25 cellular contexts compared by ENCODE assay signal in genomic region chr13:31421756-31422155, GRCh38.
"Had no signal": no experiment of that assay in that cellular context is flagged by ENCODE, and none has a peak within 500 bp of the region (broad histone marks: within the 10 kb centered on the region; RNA-seq: fewer than 3 reads in every experiment).

No MANE protein-coding gene starts in this region.

- DNase-seq: dermis blood vessel endothelial cell; effector memory CD4-positive, alpha-beta T cell; esophagus squamous epithelium; glutamatergic neuron; heart right ventricle; hippocampal formation; kidney glomerular epithelial cell; left colon; left ventricle myocardium inferior; lower lobe of right lung; naive thymus-derived CD8-positive, alpha-beta T cell; nephron progenitor cell; occipital lobe; pancreas; spleen; stimulated activated CD4-positive, alpha-beta T cell treated with anti-CD3 and anti-CD28 coated beads, Interleukin-4, amount 100 ng/mL, for 4 hours; stimulated activated naive CD8-positive, alpha-beta T cell treated with anti-CD3 and anti-CD28 coated beads, Interleukin-15, Interleukin-2, amounts not matched to agents 100 U/mL and 50 U/mL, for 24 hours; transverse colon; upper lobe of right lung had no signal

- H3K27me3 ChIP-seq: esophagus squamous epithelium, pancreas, spleen, transverse colon, upper lobe of right lung, uterus had no signal

- H3K4me3 Mint-ChIP-seq: naive thymus-derived CD8-positive, alpha-beta T cell; nephron progenitor cell; stimulated activated memory B cell treated with anti-CD40 and anti-IgM and Interleukin-4, amounts not matched to agents 10 μg/mL and 1 μg/mL and 100 μg/mL, for 72 hours had no signal

- H3K27ac Mint-ChIP-seq: naive thymus-derived CD8-positive, alpha-beta T cell; nephron progenitor cell; stimulated activated memory B cell treated with anti-CD40 and anti-IgM and Interleukin-4, amounts not matched to agents 10 μg/mL and 1 μg/mL and 100 μg/mL, for 72 hours had no signal

- H3K27ac ChIP-seq: coronary artery, esophagus squamous epithelium, heart right ventricle, left ventricle myocardium inferior, lower lobe of right lung, pancreas, skin epidermis, spleen, thoracic aorta, transverse colon, upper lobe of right lung had no signal

- H3K27me3 Mint-ChIP-seq: stimulated activated memory B cell treated with anti-CD40 and anti-IgM and Interleukin-4, amounts not matched to agents 10 μg/mL and 1 μg/mL and 100 μg/mL, for 72 hours had no signal

- H3K36me3 ChIP-seq: esophagus squamous epithelium, heart right ventricle, left ventricle myocardium inferior, lower lobe of right lung, pancreas, spleen, thoracic aorta, transverse colon, upper lobe of right lung, uterus had no signal

- H3K9me3 Mint-ChIP-seq: naive thymus-derived CD8-positive, alpha-beta T cell; nephron progenitor cell; stimulated activated memory B cell treated with anti-CD40 and anti-IgM and Interleukin-4, amounts not matched to agents 10 μg/mL and 1 μg/mL and 100 μg/mL, for 72 hours had no signal

- H3K9me3 ChIP-seq: esophagus squamous epithelium, heart right ventricle, left ventricle myocardium inferior, lower lobe of right lung, pancreas, spleen, thoracic aorta, transverse colon, upper lobe of right lung, uterus had no signal

- H3K4me1 ChIP-seq: left ventricle myocardium inferior, lower lobe of right lung, upper lobe of right lung, uterus had no signal

- H3K4me3 ChIP-seq: coronary artery, esophagus squamous epithelium, heart right ventricle, left ventricle myocardium inferior, lower lobe of right lung, pancreas, skin epidermis, spleen, thoracic aorta, transverse colon, upper lobe of right lung, uterus had no signal

- H3K4me1 Mint-ChIP-seq: stimulated activated memory B cell treated with anti-CD40 and anti-IgM and Interleukin-4, amounts not matched to agents 10 μg/mL and 1 μg/mL and 100 μg/mL, for 72 hours had no signal

- ATAC-seq: left colon; lower lobe of right lung; naive thymus-derived CD8-positive, alpha-beta T cell; pancreas; sciatic nerve; stimulated activated memory B cell treated with anti-CD40 and anti-IgM and Interleukin-4, amounts not matched to agents 10 μg/mL and 1 μg/mL and 100 μg/mL, for 72 hours; stimulated activated naive CD8-positive, alpha-beta T cell treated with anti-CD3 and anti-CD28 coated beads, Interleukin-15, Interleukin-2, amounts not matched to agents 100 U/mL and 50 U/mL, for 24 hours; upper lobe of right lung had no signal
